Comparison of ENCODE assay signal across 8 cellular contexts in genomic region chr12:85468356-85469157, GRCh38.
A peak's percentile ranks its signal among the peaks of the same experiment; 100 is the strongest.
DNase-seq lines count a peak whose midpoint lies in the region; ATAC-seq, FAIRE-seq and TF ChIP-seq lines count a peak whose summit lies in the region.

No MANE protein-coding gene starts in this region.

- peaks cover 2% of the 10 kb centered on the region for H3K9me3 Mint-ChIP-seq in activated CD4-positive, alpha-beta T cell treated with anti-CD3 and anti-CD28 coated beads for 36 hours (ENCODE audit: low read depth)

- DNase-seq in activated CD4-positive, alpha-beta T cell treated with anti-CD3 and anti-CD28 coated beads for 36 hours: peak; percentile 61
- DNase-seq in activated CD4-positive, alpha-beta T cell treated with anti-CD3 and anti-CD28 coated beads, Interleukin-2, amount 50 U/mL, for 1 hour: no peak
- DNase-seq in H54 (ENCODE audit: insufficient read length, low spot score) (no peak), KBM-7 (peak; percentile 76), SK-N-DZ (ENCODE audit: low spot score) (peak; percentile 68), colonic mucosa (peak; percentile 59), kidney tubule cell (ENCODE audit: low spot score) (peak; percentile 83)
- DNase-seq in stimulated activated CD4-positive, alpha-beta T cell treated with anti-CD3 and anti-CD28 coated beads, Interleukin-2, amount 100 ng/mL, for 4 hours (ENCODE audit: low read depth): peak; percentile 6

- TF ChIP-seq POLR2A in H54 (IDR thresholded peaks at IDR 0.05; ENCODE audit: low read depth, low read length): no peak

- no peak overlapping the region for H3K9ac ChIP-seq in colonic mucosa (ENCODE audit: low read depth in 2 of 2, low read length in 2 of 2)

- peaks cover 14% of the 10 kb centered on the region for H3K4me1 Mint-ChIP-seq in activated CD4-positive, alpha-beta T cell treated with anti-CD3 and anti-CD28 coated beads for 36 hours

- H3K36me3 Mint-ChIP-seq in activated CD4-positive, alpha-beta T cell treated with anti-CD3 and anti-CD28 coated beads for 36 hours (ENCODE audit: low read depth): no peaks in the 10 kb centered on the region

- CTCF ChIA-PET in activated CD4-positive, alpha-beta T cell treated with anti-CD3 and anti-CD28 coated beads for 36 hours (lab: Charles Lee): interaction anchor here (0.7 to 1.9 kb wide), 9 partner anchors 34 to 452 kb away, joined by 3 to 10 read pairs (median 4); no protein-coding TSS in a partner anchor

- peak; percentile 73 for TF ChIP-seq CTCF in colonic mucosa (IDR thresholded peaks at IDR 0.05)

- peak overlapping the region; percentile 21 for H3K4me3 ChIP-seq in colonic mucosa

- peak overlapping the region; percentile 56 for H3K4me3 Mint-ChIP-seq in activated CD4-positive, alpha-beta T cell treated with anti-CD3 and anti-CD28 coated beads for 36 hours

- H3K27ac ChIP-seq in colonic mucosa: no peak overlapping the region

- no peaks in the 10 kb centered on the region for H3K4me1 ChIP-seq in colonic mucosa

- POLR2A ChIA-PET in activated CD4-positive, alpha-beta T cell treated with anti-CD3 and anti-CD28 coated beads for 36 hours (lab: Charles Lee): no interaction called here

- peak; percentile 80 for ATAC-seq in activated CD4-positive, alpha-beta T cell treated with anti-CD3 and anti-CD28 coated beads for 36 hours

- H3K27me3 Mint-ChIP-seq in activated CD4-positive, alpha-beta T cell treated with anti-CD3 and anti-CD28 coated beads for 36 hours: peaks cover 6% of the 10 kb centered on the region

- H3K36me3 ChIP-seq in colonic mucosa: no peaks in the 10 kb centered on the region

- in situ Hi-C loops in KBM-7 (cut with MboI; ENCODE audit: low pct_unique_long_range_greater_than_20kb, low sequenced_read_pairs): no loop called here

- FAIRE-seq in H54 (lab: Jason Lieb, UNC): peak; percentile 92

- intact Hi-C loops in activated CD4-positive, alpha-beta T cell treated with anti-CD3 and anti-CD28 coated beads for 36 hours (cut with DNase I, micrococcal nuclease): loop anchor here (1.0 to 2.0 kb wide), 5 partner anchors 107 to 452 kb away; no protein-coding TSS in a partner anchor
- intact Hi-C loops in colonic mucosa (cut with DNase I): loop anchor here (5.0 kb wide), 2 partner anchors 399 to 449 kb away; no protein-coding TSS in a partner anchor

- H3K9me3 ChIP-seq in colonic mucosa: no peaks in the 10 kb centered on the region

- H3K27ac Mint-ChIP-seq in activated CD4-positive, alpha-beta T cell treated with anti-CD3 and anti-CD28 coated beads for 36 hours: peak overlapping the region; percentile 49

- no peaks in the 10 kb centered on the region for H3K27me3 ChIP-seq in colonic mucosa

Comparison
In these comparisons a context has a peak if more than half of its experiments do, and no peak if none do; other contexts are left out.
1. DNase-seq: peak in activated CD4-positive, alpha-beta T cell treated with anti-CD3 and anti-CD28 coated beads for 36 hours (single experiment), KBM-7 (single experiment), SK-N-DZ (single experiment), colonic mucosa (single experiment), kidney tubule cell (single experiment) and stimulated activated CD4-positive, alpha-beta T cell treated with anti-CD3 and anti-CD28 coated beads, Interleukin-2, amount 100 ng/mL, for 4 hours (single experiment); none in activated CD4-positive, alpha-beta T cell treated with anti-CD3 and anti-CD28 coated beads, Interleukin-2, amount 50 U/mL, for 1 hour (single experiment) and H54 (single experiment).